23 cellular contexts compared by ENCODE assay signal in the genomic region with DNA sequence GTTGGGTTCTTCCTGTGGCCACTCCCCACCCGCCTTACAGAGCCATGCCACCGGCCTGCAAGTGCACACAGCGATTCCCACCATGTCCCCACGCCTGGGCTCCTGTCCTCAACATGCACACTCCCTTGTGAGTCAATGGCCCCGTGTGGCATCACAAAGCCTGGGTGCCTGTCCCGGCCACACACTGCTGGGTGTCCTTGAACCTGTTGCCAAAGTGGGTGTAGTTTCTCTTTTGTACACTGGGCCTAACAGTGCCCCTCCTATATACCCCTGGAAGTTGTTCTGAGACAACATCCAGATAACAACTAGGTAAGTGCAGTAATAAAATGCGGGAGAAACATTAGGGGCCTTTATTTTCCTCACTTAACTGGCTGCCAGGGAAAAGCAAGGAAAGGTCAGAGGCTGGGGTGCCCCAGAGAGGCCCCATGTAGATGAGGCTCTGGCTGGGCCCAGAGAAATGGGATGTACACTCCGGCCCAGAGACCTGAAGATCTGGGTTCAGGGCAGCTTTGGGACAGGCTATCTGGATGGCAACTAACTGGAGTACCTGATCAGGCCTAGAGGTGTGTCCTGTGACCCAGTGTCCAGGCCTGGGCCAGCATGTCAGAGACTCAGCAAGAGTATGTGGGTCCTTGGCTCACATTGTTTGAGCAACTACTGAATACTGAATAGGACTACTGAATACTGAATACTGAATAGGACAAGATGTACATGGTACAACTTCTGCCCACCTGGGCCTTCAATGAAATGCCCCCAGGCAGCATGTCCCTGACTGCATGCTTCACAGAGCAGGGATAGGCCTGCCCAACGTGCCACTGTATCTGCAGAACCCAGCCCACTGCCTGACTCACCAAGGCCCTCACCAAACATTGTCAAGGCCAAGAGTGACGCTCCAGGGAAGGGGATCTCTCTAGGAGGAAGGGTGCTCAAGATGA. TPM values are rescaled to one million over a fixed set of nuclear protein-coding genes. Genes with fewer than 3 reads are reported as not detected.
A peak's percentile ranks its signal among the peaks of the same experiment; 100 is the strongest.
DNase-seq lines count a peak whose midpoint lies in the region; ATAC-seq, FAIRE-seq and TF ChIP-seq lines count a peak whose summit lies in the region.
"Had no signal": no experiment of that assay in that cellular context is flagged by ENCODE, and none has a peak within 500 bp of the region (broad histone marks: within the 10 kb centered on the region; RNA-seq: fewer than 3 reads in every experiment).

No MANE protein-coding gene starts in this region.

- POLR2A ChIA-PET in PC-3 (lab: Charles Lee; ENCODE audit: unreplicated experiment) = no interaction called here
- POLR2A ChIA-PET in H1 (lab: Charles Lee; ENCODE audit: partially characterized antibody) = no interaction called here

- H3K9me3 Mint-ChIP-seq in activated CD4-positive, alpha-beta T cell treated with anti-CD3 and anti-CD28 coated beads, Interleukin-2, amount 10 ng/mL, durations not matched to agents 24 days and 14 days = no peaks in the 10 kb centered on the region
- H3K9me3 Mint-ChIP-seq: activated naive CD8-positive, alpha-beta T cell treated with anti-CD3 and anti-CD28 coated beads, Interleukin-2, amount 50 U/mL, for 24 hours; neural crest cell had no signal

- FAIRE-seq in H1 (lab: Jason Lieb, UNC) = no peak
- FAIRE-seq: colon had no signal

- DNase-seq in Caki2 (ENCODE audit: low read depth) = peak; percentile 75
- peak; percentile 66 for DNase-seq in PC-3
- no peak for DNase-seq in H1 (ENCODE audit: low read depth in 1 of 2, low spot score in 2 of 2)
- DNase-seq in right lobe of liver = peak in 2 of 3 donors; percentile 20 to 55
- DNase-seq in NAMALWA (ENCODE audit: low spot score) = no peak
- no peak for DNase-seq in activated CD4-positive, alpha-beta T cell treated with anti-CD3 and anti-CD28 coated beads, Interleukin-2, amount 10 ng/mL, durations not matched to agents 24 days and 14 days
- DNase-seq in NCI-H446 (lab: John Stamatoyannopoulos, UW) = no peak
- DNase-seq in NCI-H1417 (lab: John Stamatoyannopoulos, UW) = no peak
- DNase-seq: activated CD4-positive, alpha-beta T cell treated with anti-CD3 and anti-CD28 coated beads, Interleukin-2, amount 50 U/mL, for 48 hours; activated naive CD8-positive, alpha-beta T cell treated with anti-CD3 and anti-CD28 coated beads, Interleukin-2, amount 50 U/mL, for 24 hours; brain microvascular endothelial cell; DMS 273 treated with DMSO at 0.1 percent for 48 hours; GDM1; H7; head of caudate nucleus; NCI-H1105 treated with DMSO at 0.1 percent for 48 hours; NCI-H510A; substantia nigra; T-helper 2 cell had no signal

- H3K36me3 ChIP-seq in PC-3 (ENCODE audit: low read depth, low read length) = peaks cover 11% of the 10 kb centered on the region; the same call in 1 of the 2 replicates
- no peaks in the 10 kb centered on the region for H3K36me3 ChIP-seq in H1 (ENCODE audit: control insufficient read depth in 2 of 4, insufficient read depth in 4 of 4, low read length in 3 of 4)
- peaks cover 0 to 7% (median 3%) of the 10 kb centered on the region in 4 donors for H3K36me3 ChIP-seq in right lobe of liver
- H3K36me3 ChIP-seq: brain microvascular endothelial cell had no signal

- H3K27ac ChIP-seq in PC-3 (ENCODE audit: low read length) = no peak overlapping the region
- H3K27ac ChIP-seq in H1 (ENCODE audit: low read depth, low read length) = no peak overlapping the region
- no peak overlapping the region for H3K27ac ChIP-seq in right lobe of liver
- H3K27ac ChIP-seq: brain microvascular endothelial cell, SK-N-MC had no signal

- TF ChIP-seq RAD21 in H1 (IDR thresholded peaks at IDR 0.05 in 1 of 2, conservative IDR thresholded peaks at IDR 0.05 in 1 of 2; ENCODE audit: low read depth in 2 of 2, low read length in 2 of 2) = no peak

- no peak overlapping the region for H2BK12ac ChIP-seq in H1 (ENCODE audit: low read depth, low read length)

- H4K20me1 ChIP-seq in PC-3 (ENCODE audit: low read length) (no peaks in the 10 kb centered on the region), H1 (replicated peaks in 1 of 2; ENCODE audit: control insufficient read depth in 1 of 2, insufficient read depth in 2 of 2, low read length in 2 of 2) (no peaks in the 10 kb centered on the region)

- H3K9me3 ChIP-seq in PC-3 (ENCODE audit: low read length) (no peaks in the 10 kb centered on the region), H1 (ENCODE audit: insufficient read depth in 2 of 2, low read depth in 1 of 2, low read length in 1 of 2) (no peaks in the 10 kb centered on the region), right lobe of liver (no peaks in the 10 kb centered on the region)

- H3K23me2 ChIP-seq in H1 (ENCODE audit: low read depth, low read length) = no peaks in the 10 kb centered on the region

- no peak overlapping the region for H3K4ac ChIP-seq in H1 (replicated peaks; ENCODE audit: insufficient read length, low read depth, low read length)

- H3K4me1 ChIP-seq in PC-3 (ENCODE audit: insufficient read depth, low read length) (peaks cover 48% of the 10 kb centered on the region), H1 (replicated peaks in 1 of 4; ENCODE audit: control insufficient read depth in 3 of 4, insufficient read depth in 4 of 4, low read length in 3 of 4) (peaks cover 0 to 11% (median 5%) of the 10 kb centered on the region in 4 experiments; a peak in 4 of 7 replicates), right lobe of liver (peaks cover 5 to 53% (median 30%) of the 10 kb centered on the region in 4 donors)

- H4K5ac ChIP-seq in H1 (ENCODE audit: insufficient read length, low read depth, low read length) = no peak overlapping the region

- no peak overlapping the region for H2BK15ac ChIP-seq in H1 (ENCODE audit: low read length)

- H3K4me2 ChIP-seq in PC-3 (ENCODE audit: low read length) (no peak overlapping the region), H1 (ENCODE audit: insufficient read depth in 1 of 2, low read depth in 2 of 2, low read length in 2 of 2) (no peak overlapping the region)

- no peak overlapping the region for H3K27ac Mint-ChIP-seq in activated CD4-positive, alpha-beta T cell treated with anti-CD3 and anti-CD28 coated beads, Interleukin-2, amount 10 ng/mL, durations not matched to agents 24 days and 14 days
- H3K27ac Mint-ChIP-seq: activated naive CD8-positive, alpha-beta T cell treated with anti-CD3 and anti-CD28 coated beads, Interleukin-2, amount 50 U/mL, for 24 hours; progenitor cell of endocrine pancreas had no signal

- no peaks in the 10 kb centered on the region for H3K9me2 ChIP-seq in PC-3 (replicated peaks; ENCODE audit: low read length)

- no peaks in the 10 kb centered on the region for H3K79me1 ChIP-seq in H1 (ENCODE audit: low read depth, low read length)

- H3K27me3 Mint-ChIP-seq in activated CD4-positive, alpha-beta T cell treated with anti-CD3 and anti-CD28 coated beads, Interleukin-2, amount 10 ng/mL, durations not matched to agents 24 days and 14 days = peaks cover 17% of the 10 kb centered on the region

- H3K4me3 ChIP-seq in PC-3 (ENCODE audit: low read length) (no peak overlapping the region), H1 (ENCODE audit: extremely low read depth in 1 of 4, insufficient read depth in 2 of 4, low read depth in 3 of 4, low read length in 4 of 4) (no peak overlapping the region), right lobe of liver (no peak overlapping the region)
- H3K4me3 ChIP-seq: SK-N-MC had no signal

- TF ChIP-seq POLR2A in H1 (IDR thresholded peaks at IDR 0.05; ENCODE audit: control extremely low read depth in 1 of 2, low read depth in 2 of 2, low read length in 2 of 2) = no peak
- peak; percentile 3 for TF ChIP-seq POLR2A in right lobe of liver (IDR thresholded peaks at IDR 0.05)

- ATAC-seq in PC-3 (no peak), right lobe of liver (no peak)
- ATAC-seq: activated naive CD8-positive, alpha-beta T cell treated with anti-CD3 and anti-CD28 coated beads, Interleukin-2, amount 50 U/mL, for 24 hours had no signal

- H3K4me3 Mint-ChIP-seq in activated CD4-positive, alpha-beta T cell treated with anti-CD3 and anti-CD28 coated beads, Interleukin-2, amount 10 ng/mL, durations not matched to agents 24 days and 14 days = no peak overlapping the region
- H3K4me3 Mint-ChIP-seq: activated naive CD8-positive, alpha-beta T cell treated with anti-CD3 and anti-CD28 coated beads, Interleukin-2, amount 50 U/mL, for 24 hours; neural crest cell had no signal

- H3K27me3 ChIP-seq in PC-3 (ENCODE audit: low read length) = no peaks in the 10 kb centered on the region
- H3K27me3 ChIP-seq in H1 (replicated peaks in 1 of 4; ENCODE audit: control insufficient read depth in 3 of 4, extremely low read depth in 1 of 4, insufficient read depth in 3 of 4, low read length in 3 of 4) = no peaks in the 10 kb centered on the region
- H3K27me3 ChIP-seq in right lobe of liver = no peaks in the 10 kb centered on the region
- H3K27me3 ChIP-seq: brain microvascular endothelial cell had no signal

- no peak overlapping the region for H3K23ac ChIP-seq in H1 (ENCODE audit: insufficient read length)

- H2BK5ac ChIP-seq in H1 (ENCODE audit: low read depth, low read length) = 0 out of 2 replicates have a peak overlapping the region, but pooled peaks have one; percentile 21

- no peaks in the 10 kb centered on the region for H3K4me1 Mint-ChIP-seq in activated CD4-positive, alpha-beta T cell treated with anti-CD3 and anti-CD28 coated beads, Interleukin-2, amount 10 ng/mL, durations not matched to agents 24 days and 14 days
- H3K4me1 Mint-ChIP-seq: activated naive CD8-positive, alpha-beta T cell treated with anti-CD3 and anti-CD28 coated beads, Interleukin-2, amount 50 U/mL, for 24 hours had no signal

- TF ChIP-seq CTCF in PC-3 (conservative IDR thresholded peaks at IDR 0.05; ENCODE audit: low read depth, low read length) = no peak
- TF ChIP-seq CTCF in H1 (IDR thresholded peaks at IDR 0.05; ENCODE audit: control extremely low read depth in 1 of 3, insufficient read depth in 1 of 3, low read depth in 1 of 3, low read length in 3 of 3) = no peak
- TF ChIP-seq CTCF in right lobe of liver (IDR thresholded peaks at IDR 0.05) = no peak

- H2BK20ac ChIP-seq in H1 (ENCODE audit: low read length) = 0 out of 2 replicates have a peak overlapping the region, but pooled peaks have one; percentile 3

- no peak overlapping the region for H3K18ac ChIP-seq in H1 (ENCODE audit: extremely low read depth, low read length)

- H3K14ac ChIP-seq in H1 (ENCODE audit: insufficient read length) = no peak overlapping the region

- H3K79me2 ChIP-seq in PC-3 (ENCODE audit: low read length) (peaks cover 45% of the 10 kb centered on the region), H1 (ENCODE audit: control insufficient read depth in 1 of 2, insufficient read depth in 2 of 2, low read length in 2 of 2) (no peaks in the 10 kb centered on the region)

- intact Hi-C loops in PC-3 (cut with micrococcal nuclease) = no loop called here
- intact Hi-C loops in right lobe of liver (cut with DNase I) = no loop called here
- intact Hi-C loops in activated CD4-positive, alpha-beta T cell treated with anti-CD3 and anti-CD28 coated beads, Interleukin-2, amount 10 ng/mL, durations not matched to agents 24 days and 14 days (cut with micrococcal nuclease) = no loop called here

- H2AFZ ChIP-seq in PC-3 (ENCODE audit: low read length) (no peak overlapping the region), H1 (ENCODE audit: low read length) (no peak overlapping the region)

- no TSS peak for BruUV-seq in PC-3 (replicated peaks; lab: Mats Ljungman, UMichigan)

- no peak for TF ChIP-seq EP300 in H1 (IDR thresholded peaks at IDR 0.05; ENCODE audit: borderline replicate concordance in 1 of 2, low read depth in 2 of 2, low read length in 2 of 2)

- in situ Hi-C loops in Caki2 (cut with HindIII; ENCODE audit: low pct_unique_long_range_greater_than_20kb, low sequenced_read_pairs) = no loop called here

- H3F3A ChIP-seq in PC-3 (ENCODE audit: low read length, unreplicated experiment) = peaks cover 4% of the 10 kb centered on the region

- CTCF ChIA-PET in PC-3 (lab: Charles Lee) (no interaction called here), H1 (lab: Charles Lee; ENCODE audit: partially characterized antibody) (interaction anchor here (5.4 kb wide), 1 partner anchor 12 kb away, joined by 53 read pairs; no protein-coding TSS in a partner anchor)

- H2AK5ac ChIP-seq in H1 (ENCODE audit: low read depth, low read length) = no peak overlapping the region

- H3K36me3 Mint-ChIP-seq in activated CD4-positive, alpha-beta T cell treated with anti-CD3 and anti-CD28 coated beads, Interleukin-2, amount 10 ng/mL, durations not matched to agents 24 days and 14 days (ENCODE audit: low read depth) = no peaks in the 10 kb centered on the region

- H4K8ac ChIP-seq in H1 (ENCODE audit: extremely low read depth, insufficient read depth, low read length) = peak overlapping the region; percentile 51

- H3K9ac ChIP-seq in PC-3 (ENCODE audit: low read length) = no peak overlapping the region
- no peak overlapping the region for H3K9ac ChIP-seq in H1 (replicated peaks in 1 of 4; ENCODE audit: extremely low read depth in 1 of 4, low read depth in 3 of 4, low read length in 3 of 4)

- no peak overlapping the region for H2BK120ac ChIP-seq in H1 (replicated peaks; ENCODE audit: low read depth, low read length)

- H4K91ac ChIP-seq in H1 (replicated peaks; ENCODE audit: insufficient read length, low read length) = peak overlapping the region; percentile 3

- 91% methylated on average over 10 of the region's 10 CpGs; no CpG with 5 or more reads in 1 of the 2 experiments for WGBS in H1 (ENCODE audit: extremely low coverage in 1 of 2, insufficient coverage in 1 of 2, insufficient read length in 1 of 2, insufficient replicate concordance in 2 of 2, low coverage in 1 of 2, low lambda C conversion rate in 2 of 2, missing lambda C conversion rate in 1 of 2), 2 experiments
- WGBS in right lobe of liver (ENCODE audit: insufficient coverage, low coverage, low lambda C conversion rate, missing lambda C conversion rate) = 53% methylated on average over 5 of the region's 10 CpGs

- no peak overlapping the region for H3K56ac ChIP-seq in H1 (replicated peaks; ENCODE audit: insufficient read length, low read depth, low read length)

RNA-seq across cellular contexts. Expression of a gene that starts 8.3 kb away (rescaled TPM):
- 67.8 and 69.9 TPM in 2 replicates for total RNA-seq in Caki2 (2014; rRNA removed; shearing (Covaris generic); ENCODE audit: low replicate concordance)
- total RNA-seq in PC-3 (2014; rRNA removed) (50.2 and 64.4 TPM in 2 replicates), right lobe of liver (100 to 1,000 TPM; 146 to 286 (median 178) TPM)
- total RNA-seq in H1 (2021; fragmentation: NEBNext Ultra II Directional; extraction: Animal tissue kit (Norgen Biotek cat#: 25700)) = 0.37 and 0.71 TPM in 2 replicates
- polyA plus RNA-seq in H1 (2011; rRNA removed) = 0.22 and 0.35 TPM in 2 replicates
- polyA plus RNA-seq in H1 (2011; cell fraction: cytosol; rRNA removed) = 0.40 TPM
- 2.4 TPM for polyA plus RNA-seq in H1 (2011; cell fraction: nucleus; rRNA removed)
- 0.54 to 0.84 TPM (median 0.60 TPM) in 4 replicates for polyA plus RNA-seq in H1 (2012, experiment 1 of 2)
- polyA plus RNA-seq in H1 (2012, experiment 2 of 2) = 0.17 TPM
- 0.20 TPM for polyA plus RNA-seq in H1 (2013, experiment 1 of 2)
- 0.37 TPM for polyA plus RNA-seq in H1 (2013, experiment 2 of 2)
- polyA minus RNA-seq in H1 (2011; rRNA and poly(A)+ RNA removed) = 0.35 and 1.1 TPM in 2 replicates
- polyA minus RNA-seq in H1 (2011; cell fraction: cytosol; rRNA and poly(A)+ RNA removed) = 1.5 TPM
- polyA minus RNA-seq in H1 (2011; cell fraction: nucleus; rRNA and poly(A)+ RNA removed) = 0.40 TPM
- total RNA-seq in activated CD4-positive, alpha-beta T cell treated with anti-CD3 and anti-CD28 coated beads, Interleukin-2, amount 10 ng/mL, durations not matched to agents 24 days and 14 days = not detected in 2 replicates
- total RNA-seq: neural crest cell had no signal

Comparison
In these comparisons a context has a peak if more than half of its experiments do, and no peak if none do; other contexts are left out.
1. DNase-seq: peak in Caki2 (single experiment), PC-3 (single experiment) and right lobe of liver (2 of 3); none in H1 (0 of 2), NAMALWA (single experiment), activated CD4-positive, alpha-beta T cell treated with anti-CD3 and anti-CD28 coated beads, Interleukin-2, amount 10 ng/mL, durations not matched to agents 24 days and 14 days (single experiment), NCI-H446 (0 of 2) and NCI-H1417 (0 of 3).
2. RNA of a gene that starts 8.3 kb away (total RNA-seq): 146 to 286 TPM in right lobe of liver, 67.8 to 69.9 TPM in Caki2 and 50.2 to 64.4 TPM in PC-3; 0.37 to 0.71 TPM in H1 and not detected in activated CD4-positive, alpha-beta T cell treated with anti-CD3 and anti-CD28 coated beads, Interleukin-2, amount 10 ng/mL, durations not matched to agents 24 days and 14 days; every median in the first group is over 10 times any median in the second.